28 cellular contexts compared by ENCODE assay signal in genomic region chr9:128062856-128063831, GRCh38. TPM values are rescaled to one million over a fixed set of nuclear protein-coding genes. Genes with fewer than 3 reads are reported as not detected.
DNase-seq lines count a peak whose midpoint lies in the region; ATAC-seq, FAIRE-seq and TF ChIP-seq lines count a peak whose summit lies in the region.
"Had no signal": no experiment of that assay in that cellular context is flagged by ENCODE, and none has a peak within 500 bp of the region (broad histone marks: within the 10 kb centered on the region; RNA-seq: fewer than 3 reads in every experiment).

No MANE protein-coding gene starts in this region.

- POLR2A ChIA-PET in activated B cell treated with CpG ODN at 0.5 μM for 24 hours (lab: Charles Lee) = interaction anchor here (1.2 to 1.7 kb wide), 3 partner anchors 9 to 37 kb away, joined by 3 to 10 read pairs (median 5); no protein-coding TSS in a partner anchor

- H3K4me3 ChIP-seq in BLaER1 = peak overlapping the region; percentile 54
- H3K4me3 ChIP-seq in CD4-positive, CD25-positive, alpha-beta regulatory T cell (ENCODE audit: low read depth, low read length) = no peak overlapping the region
- H3K4me3 ChIP-seq in neural progenitor cell = no peak overlapping the region
- H3K4me3 ChIP-seq: body of pancreas, GM23248, pancreas, right atrium auricular region, testis had no signal

- H3K27me3 Mint-ChIP-seq in CD4-positive, CD25-positive, alpha-beta regulatory T cell = no peaks in the 10 kb centered on the region
- H3K27me3 Mint-ChIP-seq in activated B cell treated with CpG ODN at 0.5 μM for 24 hours = no peaks in the 10 kb centered on the region
- H3K27me3 Mint-ChIP-seq in neural progenitor cell (ENCODE audit: insufficient read depth, low read depth) = peaks cover 2% of the 10 kb centered on the region

- peak overlapping the region; percentile 75 for H3K9ac ChIP-seq in BLaER1
- no peak overlapping the region for H3K9ac ChIP-seq in neural progenitor cell
- H3K9ac ChIP-seq: GM23248 had no signal

- H3K4me1 ChIP-seq in BLaER1 (peaks cover 69% of the 10 kb centered on the region), neural progenitor cell (peaks cover 6% of the 10 kb centered on the region)
- peaks cover 57% of the 10 kb centered on the region for H3K4me1 ChIP-seq in CD4-positive, CD25-positive, alpha-beta regulatory T cell (ENCODE audit: control insufficient read depth, insufficient read depth, low read length, poor library complexity, severe bottlenecking)

- H3K27ac Mint-ChIP-seq in CD4-positive, CD25-positive, alpha-beta regulatory T cell = peak overlapping the region in 2 of 3 donors; percentile 64 to 70
- peak overlapping the region; percentile 82 for H3K27ac Mint-ChIP-seq in activated B cell treated with CpG ODN at 0.5 μM for 24 hours
- H3K27ac Mint-ChIP-seq in neural progenitor cell = peak overlapping the region; percentile 33

- intact Hi-C loops in activated B cell treated with CpG ODN at 0.5 μM for 24 hours (cut with micrococcal nuclease) = no loop called here

- no peak for ATAC-seq in CD4-positive, CD25-positive, alpha-beta regulatory T cell (ENCODE audit: low read depth in 2 of 2)
- peak; percentile 7 for ATAC-seq in activated B cell treated with CpG ODN at 0.5 μM for 24 hours (ENCODE audit: low read depth)
- ATAC-seq: body of pancreas, pancreas had no signal

- H2AFZ ChIP-seq in neural progenitor cell (replicated peaks) = no peak overlapping the region
- H2AFZ ChIP-seq: GM23248 had no signal

- DNase-seq in CD4-positive, CD25-positive, alpha-beta regulatory T cell = peak in 1 of 3 donors; percentile 40
- DNase-seq in activated B cell treated with CpG ODN at 0.5 μM for 24 hours (no peak), neural progenitor cell (ENCODE audit: low spot score) (no peak), NCI-H524 treated with DMSO at 0.1 percent for 48 hours (lab: John Stamatoyannopoulos, UW) (no peak), MV-4-11 (lab: John Stamatoyannopoulos, UW) (no peak), HTR-8/SVneo (ENCODE audit: insufficient read length, low spot score) (no peak)
- DNase-seq: activated CD4-positive, alpha-beta T cell treated with anti-CD3 and anti-CD28 coated beads, Interleukin-2, amount 50 U/mL, for 1 hour; activated CD8-positive, alpha-beta memory T cell treated with anti-CD3 and anti-CD28 coated beads, Interleukin-2, amount 50 U/mL, for 48 hours; activated effector memory CD4-positive, alpha-beta T cell treated with Interleukin-2 at 50 U/mL for 16 hours; body of pancreas; DMS53; effector CD8-positive, alpha-beta T cell; GDM1; GM23248; head of caudate nucleus; kidney glomerular epithelial cell; NCI-H1092 treated with DMSO at 0.1 percent for 48 hours; NCI-H2029 treated with DMSO at 0.1 percent for 48 hours; NCI-H2227 treated with DMSO at 0.1 percent for 48 hours; NCI-H748 treated with DMSO at 0.1 percent for 48 hours; RPMI8226; stimulated activated CD4-positive, alpha-beta T cell treated with anti-CD3 and anti-CD28 coated beads, Interleukin-4, amount 100 ng/mL, for 1 hour; stimulated activated naive CD4-positive, alpha-beta T cell; testis had no signal

- H3K9me3 ChIP-seq in BLaER1 (no peaks in the 10 kb centered on the region), neural progenitor cell (ENCODE audit: low read depth) (no peaks in the 10 kb centered on the region)
- no peaks in the 10 kb centered on the region for H3K9me3 ChIP-seq in CD4-positive, CD25-positive, alpha-beta regulatory T cell (ENCODE audit: control insufficient read depth in 2 of 2, low read length in 2 of 2)
- H3K9me3 ChIP-seq: body of pancreas, pancreas, right atrium auricular region, testis had no signal

- H3K27me3 ChIP-seq in BLaER1 = no peaks in the 10 kb centered on the region
- H3K27me3 ChIP-seq in CD4-positive, CD25-positive, alpha-beta regulatory T cell (ENCODE audit: control insufficient read depth, insufficient read depth, low read length) = no peaks in the 10 kb centered on the region
- no peaks in the 10 kb centered on the region for H3K27me3 ChIP-seq in neural progenitor cell
- H3K27me3 ChIP-seq: body of pancreas, pancreas, right atrium auricular region, testis had no signal

- peaks cover 6 to 57% (median 23%) of the 10 kb centered on the region in 4 donors for H3K4me1 Mint-ChIP-seq in CD4-positive, CD25-positive, alpha-beta regulatory T cell
- peaks cover 54% of the 10 kb centered on the region for H3K4me1 Mint-ChIP-seq in activated B cell treated with CpG ODN at 0.5 μM for 24 hours
- peaks cover 12% of the 10 kb centered on the region for H3K4me1 Mint-ChIP-seq in neural progenitor cell

- peaks cover 6% of the 10 kb centered on the region for H3F3A ChIP-seq in neural progenitor cell (ENCODE audit: low read depth)

- H3K36me3 Mint-ChIP-seq in CD4-positive, CD25-positive, alpha-beta regulatory T cell = peaks cover 9% of the 10 kb centered on the region
- H3K36me3 Mint-ChIP-seq in activated B cell treated with CpG ODN at 0.5 μM for 24 hours (ENCODE audit: low read depth) = peaks cover 16% of the 10 kb centered on the region
- peaks cover 12% of the 10 kb centered on the region for H3K36me3 Mint-ChIP-seq in neural progenitor cell

- peak overlapping the region; percentile 95 for H3K4me2 ChIP-seq in BLaER1
- no peak overlapping the region for H3K4me2 ChIP-seq in neural progenitor cell

- TF ChIP-seq CTCF in activated B cell treated with CpG ODN at 0.5 μM for 24 hours (IDR thresholded peaks at IDR 0.05) = no peak
- TF ChIP-seq CTCF in neural progenitor cell (IDR thresholded peaks at IDR 0.05) = no peak

- CTCF ChIA-PET in activated B cell treated with CpG ODN at 0.5 μM for 24 hours (lab: Charles Lee) = interaction anchor here (1.1 kb wide), 1 partner anchor 120 kb away, joined by 3 read pairs; no protein-coding TSS in a partner anchor

- no peak for FAIRE-seq in HTR-8/SVneo (lab: Jason Lieb, UNC)
- FAIRE-seq: pancreas had no signal

- no peaks in the 10 kb centered on the region for H3K9me3 Mint-ChIP-seq in CD4-positive, CD25-positive, alpha-beta regulatory T cell
- H3K9me3 Mint-ChIP-seq in activated B cell treated with CpG ODN at 0.5 μM for 24 hours (no peaks in the 10 kb centered on the region), neural progenitor cell (peaks cover 3% of the 10 kb centered on the region)

- H3K36me3 ChIP-seq in BLaER1 (peaks cover 15% of the 10 kb centered on the region; the same call in 1 of the 2 replicates), neural progenitor cell (no peaks in the 10 kb centered on the region)
- peaks cover 9% of the 10 kb centered on the region for H3K36me3 ChIP-seq in CD4-positive, CD25-positive, alpha-beta regulatory T cell (ENCODE audit: control insufficient read depth, insufficient read depth, low read length)

- H3K79me2 ChIP-seq in neural progenitor cell (ENCODE audit: low read depth) = peaks cover 10% of the 10 kb centered on the region

- peaks cover under 1% of the 10 kb centered on the region; the same call in 1 of the 2 replicates for H4K20me1 ChIP-seq in BLaER1
- no peaks in the 10 kb centered on the region for H4K20me1 ChIP-seq in neural progenitor cell (ENCODE audit: low read depth)

- H3K27ac ChIP-seq in BLaER1 (peak overlapping the region; percentile 89), neural progenitor cell (no peak overlapping the region)
- H3K27ac ChIP-seq in CD4-positive, CD25-positive, alpha-beta regulatory T cell (ENCODE audit: insufficient read depth, low read length, poor library complexity, severe bottlenecking) = no peak overlapping the region
- H3K27ac ChIP-seq: body of pancreas, GM23248, pancreas, right atrium auricular region, VCaP had no signal

- peak overlapping the region in 3 of 4 donors; percentile 13 to 40 (median 26) for H3K4me3 Mint-ChIP-seq in CD4-positive, CD25-positive, alpha-beta regulatory T cell
- H3K4me3 Mint-ChIP-seq in activated B cell treated with CpG ODN at 0.5 μM for 24 hours (peak overlapping the region; percentile 41), neural progenitor cell (no peak overlapping the region)

RNA-seq across cellular contexts. Expression of gene NAIF1, which starts 4.0 kb away (rescaled TPM):
- total RNA-seq in CD4-positive, CD25-positive, alpha-beta regulatory T cell = 16.8 TPM
- 10 to 100 TPM in 3 of 4 donors, 1 to 10 TPM in 1; 7.8 to 14.7 (median 12.3) TPM for polyA plus RNA-seq in CD4-positive, CD25-positive, alpha-beta regulatory T cell
- total RNA-seq in activated B cell treated with CpG ODN at 0.5 μM for 24 hours = 10.4 and 11.1 TPM in 2 replicates
- 8.4 and 9.5 TPM in 2 replicates for total RNA-seq in neural progenitor cell (ENCODE audit: low replicate concordance)

RNA-seq across cellular contexts. Expression of gene SLC25A25, which starts 4.9 kb away (rescaled TPM):
- total RNA-seq in CD4-positive, CD25-positive, alpha-beta regulatory T cell = 13.8 TPM
- polyA plus RNA-seq in CD4-positive, CD25-positive, alpha-beta regulatory T cell = 10 to 100 TPM; 11.3 to 12.0 (median 11.7) TPM
- total RNA-seq in activated B cell treated with CpG ODN at 0.5 μM for 24 hours (8.0 and 9.4 TPM in 2 replicates), neural progenitor cell (ENCODE audit: low replicate concordance) (8.5 and 15.7 TPM in 2 replicates)
